Comparison of ENCODE assay signal across 1 cellular context in the genomic region with DNA sequence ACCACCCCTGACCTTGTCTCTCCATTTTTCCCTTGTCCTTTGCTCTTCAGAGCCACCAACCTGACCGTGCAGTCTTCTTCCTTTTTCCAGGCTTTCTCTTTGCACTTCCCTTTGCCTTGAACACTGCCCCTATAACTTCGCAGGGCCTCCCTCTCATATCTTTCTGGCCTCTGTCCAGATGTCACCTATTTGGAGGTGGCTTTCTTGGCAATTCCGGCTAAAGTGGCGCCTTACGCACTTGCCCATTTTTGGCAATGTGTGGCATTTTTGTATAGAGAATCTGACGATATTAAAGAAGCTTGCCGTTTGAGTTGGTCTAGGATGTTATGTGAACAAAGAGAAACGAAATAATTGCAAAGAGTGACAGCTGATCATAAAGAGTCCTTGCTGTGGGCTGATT.
TF ChIP-seq lines count a peak whose summit lies in the region.

No MANE protein-coding gene starts in this region.

TF ChIP-seq in endothelial cell of umbilical vein, 7 proteins besides CTCF, POLR2A, EP300 and RAD21:
- TF ChIP-seq EZH2 (IDR thresholded peaks at IDR 0.05; ENCODE audit: borderline replicate concordance, low read depth, low read length, severe bottlenecking), result no peak
- TF ChIP-seq, protein P1, sequence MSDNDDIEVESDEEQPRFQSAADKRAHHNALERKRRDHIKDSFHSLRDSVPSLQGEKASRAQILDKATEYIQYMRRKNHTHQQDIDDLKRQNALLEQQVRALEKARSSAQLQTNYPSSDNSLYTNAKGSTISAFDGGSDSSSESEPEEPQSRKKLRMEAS (IDR thresholded peaks at IDR 0.05; ENCODE audit: insufficient read depth, insufficient read length), result no peak
